22 cellular contexts compared by ENCODE assay signal in genomic region chr5:83516962-83517750, GRCh38. TPM values are rescaled to one million over a fixed set of nuclear protein-coding genes. Genes with fewer than 3 reads are reported as not detected.
A peak's percentile ranks its signal among the peaks of the same experiment; 100 is the strongest.
DNase-seq lines count a peak whose midpoint lies in the region; ATAC-seq and TF ChIP-seq lines count a peak whose summit lies in the region.
"Had no signal": no experiment of that assay in that cellular context is flagged by ENCODE, and none has a peak within 500 bp of the region (broad histone marks: within the 10 kb centered on the region; RNA-seq: fewer than 3 reads in every experiment).

No MANE protein-coding gene starts in this region.

- ATAC-seq in upper lobe of left lung (ENCODE audit: low FRiP score in 2 of 2): no peak
- ATAC-seq in activated CD4-positive, CD25-positive, alpha-beta regulatory T cell treated with anti-CD3 and anti-CD28 coated beads, Interleukin-2, amount 50 U/mL, for 24 hours: no peak
- ATAC-seq: naive thymus-derived CD8-positive, alpha-beta T cell had no signal

- H2AFZ ChIP-seq in hepatocyte: no peak overlapping the region

- H3K4me3 Mint-ChIP-seq in chondrocyte (ENCODE audit: unreplicated experiment): no peak overlapping the region
- H3K4me3 Mint-ChIP-seq: naive thymus-derived CD8-positive, alpha-beta T cell had no signal

- TF ChIP-seq POLR2A in upper lobe of left lung (IDR thresholded peaks at IDR 0.05): no peak

- H3K4me1 ChIP-seq in hepatocyte (ENCODE audit: insufficient read depth): peaks cover 11% of the 10 kb centered on the region
- no peaks in the 10 kb centered on the region for H3K4me1 ChIP-seq in upper lobe of left lung
- H3K4me1 ChIP-seq: HAP-1 had no signal

- TF ChIP-seq CTCF in AG04449 (IDR thresholded peaks at IDR 0.05; ENCODE audit: insufficient read depth, low read length, missing control alignments) (peak; percentile 23), chondrocyte (IDR thresholded peaks at IDR 0.05) (peak; percentile 78), hepatocyte (IDR thresholded peaks at IDR 0.05; ENCODE audit: poor library complexity) (peak; percentile 21), upper lobe of left lung (IDR thresholded peaks at IDR 0.05) (no peak)

- peaks cover 75% of the 10 kb centered on the region for H3K4me1 Mint-ChIP-seq in chondrocyte (ENCODE audit: low read depth)
- H3K4me1 Mint-ChIP-seq: naive thymus-derived CD8-positive, alpha-beta T cell had no signal

- POLR2A ChIA-PET in AG04449 (lab: Yijun Ruan, JAX): no interaction called here

- peak overlapping the region; percentile 96 for H3K27ac Mint-ChIP-seq in chondrocyte (ENCODE audit: unreplicated experiment)
- H3K27ac Mint-ChIP-seq: naive thymus-derived CD8-positive, alpha-beta T cell had no signal

- no peaks in the 10 kb centered on the region for H4K20me1 ChIP-seq in hepatocyte (ENCODE audit: insufficient read depth, poor library complexity, severe bottlenecking)

- H3K27ac ChIP-seq in hepatocyte: peak overlapping the region; percentile 43
- H3K27ac ChIP-seq in upper lobe of left lung: no peak overlapping the region
- H3K27ac ChIP-seq: epithelial cell of prostate, RWPE1 had no signal

- no peak overlapping the region for H3K4me2 ChIP-seq in hepatocyte

- DNase-seq in AG04449 (ENCODE audit: low read depth, low spot score) (no peak), LHCN-M2 (ENCODE audit: low read depth) (peak; percentile 76), chondrocyte (ENCODE audit: low spot score) (no peak), hepatocyte (ENCODE audit: low spot score) (no peak), upper lobe of left lung (no peak), putamen (ENCODE audit: low spot score) (no peak)
- DNase-seq in activated CD4-positive, CD25-positive, alpha-beta regulatory T cell treated with anti-CD3 and anti-CD28 coated beads, Interleukin-2, amount 50 U/mL, for 72 hours: no peak
- DNase-seq: activated naive CD4-positive, alpha-beta T cell treated with Interleukin-2 at 50 U/mL for 16 hours; dermis blood vessel endothelial cell; heart right ventricle; islet precursor cell; MV-4-11; naive thymus-derived CD8-positive, alpha-beta T cell; NCI-H2029 treated with DMSO at 0.1 percent for 48 hours; NCI-H446 treated with DMSO at 0.1 percent for 48 hours; stimulated activated CD4-positive, alpha-beta T cell treated with anti-CD3 and anti-CD28 coated beads, Interleukin-12 subunit alpha, Interleukin-12 subunit beta, amount 100 ng/mL, for 4 hours; tibial artery had no signal

- peaks cover 24% of the 10 kb centered on the region for H3K79me2 ChIP-seq in hepatocyte

- H3K36me3 ChIP-seq in hepatocyte (replicated peaks; ENCODE audit: insufficient read depth, low read depth): no peaks in the 10 kb centered on the region
- peaks cover 0 to 8% (median 0%) of the 10 kb centered on the region in 4 donors for H3K36me3 ChIP-seq in upper lobe of left lung
- H3K36me3 ChIP-seq: HAP-1 had no signal

- no peak for TF ChIP-seq EP300 in upper lobe of left lung (IDR thresholded peaks at IDR 0.05)

- H3K27me3 ChIP-seq in hepatocyte: no peaks in the 10 kb centered on the region
- no peaks in the 10 kb centered on the region for H3K27me3 ChIP-seq in upper lobe of left lung
- H3K27me3 ChIP-seq: heart right ventricle, tibial artery had no signal

- CTCF ChIA-PET in AG04449 (lab: Yijun Ruan, JAX): interaction anchor here (0.8 to 1.3 kb wide), 3 partner anchors 13 to 430 kb away, joined by 3 to 5 read pairs (median 4); no protein-coding TSS in a partner anchor

- H3K9me2 ChIP-seq in hepatocyte (replicated peaks; ENCODE audit: insufficient read depth): no peaks in the 10 kb centered on the region

- peaks cover 26% of the 10 kb centered on the region for H3K36me3 Mint-ChIP-seq in chondrocyte (ENCODE audit: low read depth)
- H3K36me3 Mint-ChIP-seq: naive thymus-derived CD8-positive, alpha-beta T cell had no signal

- H3K4me3 ChIP-seq in AG04449 (ENCODE audit: low read depth, low read length) (no peak overlapping the region), hepatocyte (no peak overlapping the region), upper lobe of left lung (no peak overlapping the region)
- H3K4me3 ChIP-seq: HAP-1, heart right ventricle, tibial artery had no signal

- H3K27me3 Mint-ChIP-seq in chondrocyte (ENCODE audit: low read depth): no peaks in the 10 kb centered on the region
- H3K27me3 Mint-ChIP-seq: progenitor cell of endocrine pancreas had no signal

- no peaks in the 10 kb centered on the region for H3K9me3 ChIP-seq in hepatocyte (ENCODE audit: low read depth)
- H3K9me3 ChIP-seq in upper lobe of left lung: no peaks in the 10 kb centered on the region
- H3K9me3 ChIP-seq: HAP-1, heart right ventricle, tibial artery had no signal

- H3K9me3 Mint-ChIP-seq in chondrocyte (ENCODE audit: low read depth): no peaks in the 10 kb centered on the region

- WGBS in hepatocyte (ENCODE audit: low lambda C conversion rate, missing lambda C conversion rate): 86% methylated on average over 1 of the region's 1 CpG
- 72 to 75% methylated on average over 1 of the region's 1 CpG for WGBS in upper lobe of left lung, 2 donors

RNA-seq across cellular contexts. Expression of gene VCAN, which starts 45.6 kb away (rescaled TPM):
- 154 and 160 TPM in 2 replicates for total RNA-seq in LHCN-M2 (2014; rRNA removed)
- polyA plus RNA-seq in LHCN-M2 (2012): 47.0 TPM
- 250 to 737 TPM (median 710 TPM) in 3 replicates for total RNA-seq in chondrocyte
- total RNA-seq in hepatocyte: 367 and 398 TPM in 2 replicates
- 98.0 and 104 TPM in 2 replicates for polyA plus RNA-seq in hepatocyte
- 100 to 1,000 TPM in 4 of 6 donors, 10 to 100 TPM in 2; 73.3 to 254 (median 121) TPM for total RNA-seq in upper lobe of left lung

Comparison
In these comparisons a context has a peak if more than half of its experiments do, and no peak if none do; other contexts are left out.
1. CTCF ChIP-seq: peak in AG04449 (single experiment), chondrocyte (single experiment) and hepatocyte (single experiment); none in upper lobe of left lung (0 of 6).